Comparison of ENCODE assay signal across 9 cellular contexts in the genomic region with DNA sequence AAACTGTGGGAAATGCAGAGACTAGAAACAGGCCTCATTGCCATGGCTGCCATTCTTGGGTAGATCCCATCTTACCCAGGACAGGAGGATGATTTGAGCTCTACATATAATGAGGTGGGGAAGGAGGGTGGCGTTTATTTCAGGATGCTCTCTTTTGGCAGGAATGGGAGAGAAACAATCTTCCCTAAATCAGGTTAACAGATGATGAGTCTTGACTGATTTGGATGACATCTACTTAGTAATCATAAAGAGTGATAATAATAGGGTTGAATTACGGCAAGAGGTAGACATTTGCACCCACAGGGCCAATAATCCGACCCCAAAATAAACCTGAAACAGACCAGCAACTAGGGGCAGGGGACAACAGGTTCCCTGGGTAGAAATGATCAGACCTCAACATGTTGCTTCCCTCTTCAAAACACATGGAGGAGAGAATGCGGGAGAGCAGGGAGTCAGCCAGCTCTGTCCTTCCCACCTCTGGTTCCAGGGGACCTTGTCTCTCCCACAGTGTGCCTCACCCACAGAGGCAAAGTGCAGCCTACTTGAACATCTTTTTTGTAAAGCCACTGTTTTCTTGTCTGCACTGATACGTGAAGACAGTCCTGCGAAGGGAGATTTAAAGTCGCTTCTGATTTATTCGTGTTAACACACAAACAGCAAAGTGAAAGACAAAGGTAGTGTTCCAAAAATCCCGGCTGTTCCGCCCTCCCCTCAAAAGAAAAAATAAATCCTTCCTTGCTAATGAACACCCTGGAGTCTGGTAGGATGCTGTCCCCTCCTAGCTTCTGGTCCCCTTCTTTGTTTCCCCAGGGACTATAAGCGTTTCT. TPM values are rescaled to one million over a fixed set of nuclear protein-coding genes. Genes with fewer than 3 reads are reported as not detected.
DNase-seq lines count a peak whose midpoint lies in the region; ATAC-seq, FAIRE-seq and TF ChIP-seq lines count a peak whose summit lies in the region.
"Had no signal": no experiment of that assay in that cellular context is flagged by ENCODE, and none has a peak within 500 bp of the region (broad histone marks: within the 10 kb centered on the region; RNA-seq: fewer than 3 reads in every experiment).

No MANE protein-coding gene starts in this region.

- no peaks in the 10 kb centered on the region for H4K20me1 ChIP-seq in H9 (ENCODE audit: control insufficient read depth, insufficient read depth, insufficient read length)
- no peaks in the 10 kb centered on the region for H4K20me1 ChIP-seq in keratinocyte (ENCODE audit: control insufficient read depth, extremely low read depth, insufficient read depth, low read length)

- TF ChIP-seq CTCF in H9 (conservative IDR thresholded peaks at IDR 0.05) (no peak), keratinocyte (optimal IDR thresholded peaks at IDR 0.05 in 1 of 3, IDR thresholded peaks at IDR 0.05 in 1 of 3, conservative IDR thresholded peaks at IDR 0.05 in 1 of 3; ENCODE audit: extremely low read depth in 1 of 3, insufficient read depth in 2 of 3, low read length in 3 of 3) (no peak)

- no peak overlapping the region for H3K56ac ChIP-seq in H9 (ENCODE audit: insufficient read length, low read depth, low read length)

- H2AFZ ChIP-seq in H9 (ENCODE audit: low read length) (no peak overlapping the region), keratinocyte (ENCODE audit: control insufficient read depth, low read length) (peak overlapping the region; percentile 53)

- H3K4me3 ChIP-seq in keratinocyte (ENCODE audit: control insufficient read depth in 2 of 3, extremely low read depth in 1 of 3, insufficient read depth in 2 of 3, low read depth in 1 of 3, low read length in 3 of 3), result peak overlapping the region in 2 of 3 experiments; percentile 41 to 71
- H3K4me3 ChIP-seq: SJCRH30 had no signal

- H3K4ac ChIP-seq in H9 (ENCODE audit: low read depth, low read length), result no peak overlapping the region

- peak overlapping the region; percentile 24 for H3K4me2 ChIP-seq in H9 (ENCODE audit: insufficient read depth, insufficient read length, low read length)
- H3K4me2 ChIP-seq in keratinocyte (ENCODE audit: control insufficient read depth, extremely low read depth, insufficient read depth, low read depth, low read length), result peak overlapping the region; percentile 96

- H3K4me1 ChIP-seq in H9 (ENCODE audit: insufficient read depth, low read length) (no peaks in the 10 kb centered on the region), keratinocyte (ENCODE audit: control insufficient read depth, extremely low read depth, insufficient read depth, low read length) (peaks cover 21% of the 10 kb centered on the region)
- H3K4me1 ChIP-seq: SJCRH30 had no signal

- no peak overlapping the region for H3K14ac ChIP-seq in H9 (ENCODE audit: insufficient read depth, low read length)

- H2BK20ac ChIP-seq in H9 (ENCODE audit: low read depth, low read length, poor library complexity, severe bottlenecking), result no peak overlapping the region

- H2BK12ac ChIP-seq in H9 (ENCODE audit: insufficient read length, low read depth, low read length), result no peak overlapping the region

- peaks cover 0 to 4% (median 2%) of the 10 kb centered on the region in 3 experiments; a peak in 3 of 7 replicates for H3K36me3 Mint-ChIP-seq in H9 (ENCODE audit: insufficient read depth in 1 of 3, low read depth in 3 of 3)
- H3K36me3 Mint-ChIP-seq in activated naive CD8-positive, alpha-beta T cell treated with anti-CD3 and anti-CD28 coated beads, Interleukin-2, amount 10 ng/mL, durations not matched to agents 7 days and 5 days, result peaks cover 2% of the 10 kb centered on the region

- no peak overlapping the region for H4K5ac ChIP-seq in H9 (ENCODE audit: insufficient read length, low read depth, low read length)

- H4K91ac ChIP-seq in H9 (ENCODE audit: insufficient read length, low read depth, low read length), result no peak overlapping the region

- H3K27me3 ChIP-seq in H9 (ENCODE audit: insufficient read depth, low read length) (peaks cover 44% of the 10 kb centered on the region), keratinocyte (ENCODE audit: control insufficient read depth, extremely low read depth, insufficient read depth, low read length) (no peaks in the 10 kb centered on the region)
- H3K27me3 ChIP-seq: SJCRH30 had no signal

- H2BK120ac ChIP-seq in H9 (ENCODE audit: low read depth, low read length, poor library complexity, severe bottlenecking), result no peak overlapping the region

- no peak overlapping the region for H3K27ac Mint-ChIP-seq in H9
- H3K27ac Mint-ChIP-seq in activated naive CD8-positive, alpha-beta T cell treated with anti-CD3 and anti-CD28 coated beads, Interleukin-2, amount 10 ng/mL, durations not matched to agents 7 days and 5 days, result no peak overlapping the region
- H3K27ac Mint-ChIP-seq in stimulated activated naive CD8-positive, alpha-beta T cell treated with anti-CD3 and anti-CD28 coated beads, Interleukin-15, amount 100 ng/mL, for 72 hours, result peak overlapping the region in 1 of 2 donors; percentile 76
- H3K27ac Mint-ChIP-seq: activated naive CD4-positive, alpha-beta T cell treated with anti-CD3 and anti-CD28 coated beads, Interleukin-2, amount 50 U/mL, for 72 hours had no signal

- H3K4me1 Mint-ChIP-seq in H9, result peaks cover 18 to 20% of the 10 kb centered on the region in 2 experiments
- peaks cover 11% of the 10 kb centered on the region for H3K4me1 Mint-ChIP-seq in activated naive CD8-positive, alpha-beta T cell treated with anti-CD3 and anti-CD28 coated beads, Interleukin-2, amount 10 ng/mL, durations not matched to agents 7 days and 5 days
- peaks cover 35% of the 10 kb centered on the region for H3K4me1 Mint-ChIP-seq in stimulated activated naive CD8-positive, alpha-beta T cell treated with anti-CD3 and anti-CD28 coated beads, Interleukin-15, amount 100 ng/mL, for 72 hours

- peaks cover 9% of the 10 kb centered on the region for H3K23me2 ChIP-seq in H9 (ENCODE audit: insufficient read length, low read depth, low read length, poor library complexity, severe bottlenecking)

- H3K18ac ChIP-seq in H9 (ENCODE audit: insufficient read length, low read depth, low read length), result no peak overlapping the region

- ATAC-seq in activated naive CD8-positive, alpha-beta T cell treated with anti-CD3 and anti-CD28 coated beads, Interleukin-2, amount 10 ng/mL, durations not matched to agents 7 days and 5 days (ENCODE audit: low read depth), result no peak
- no peak for ATAC-seq in stimulated activated naive CD8-positive, alpha-beta T cell treated with anti-CD3 and anti-CD28 coated beads, Interleukin-15, amount 100 ng/mL, for 72 hours
- ATAC-seq in HG02840 (IDR thresholded peaks at IDR 0.05; ENCODE audit: low FRiP score, unreplicated experiment), result no peak
- no peak for ATAC-seq in activated CD4-positive, CD25-positive, alpha-beta regulatory T cell treated with anti-CD3 and anti-CD28 coated beads, Interleukin-2, amount 50 U/mL, for 24 hours

- no peak overlapping the region for H2AK5ac ChIP-seq in H9 (ENCODE audit: insufficient read length, low read length)

- no peaks in the 10 kb centered on the region for H3K9me1 ChIP-seq in keratinocyte (ENCODE audit: control insufficient read depth, extremely low read depth, insufficient read depth, low read length)

- no peaks in the 10 kb centered on the region for H3K9me3 ChIP-seq in H9 (ENCODE audit: control insufficient read depth, low read depth, low read length)
- H3K9me3 ChIP-seq in keratinocyte (ENCODE audit: control insufficient read depth, low read depth, low read length), result no peaks in the 10 kb centered on the region
- H3K9me3 ChIP-seq: SJCRH30 had no signal

- POLR2A ChIA-PET in activated naive CD8-positive, alpha-beta T cell treated with anti-CD3 and anti-CD28 coated beads, Interleukin-2, amount 10 ng/mL, durations not matched to agents 7 days and 5 days (lab: Charles Lee), result no interaction called here

- DNase-seq in H9 (no peak), keratinocyte (ENCODE audit: low read depth, low spot score) (no peak), NCI-H2081 (lab: John Stamatoyannopoulos, UW) (no peak)
- DNase-seq in activated naive CD8-positive, alpha-beta T cell treated with anti-CD3 and anti-CD28 coated beads, Interleukin-2, amount 10 ng/mL, durations not matched to agents 7 days and 5 days, result no peak
- DNase-seq in stimulated activated naive CD8-positive, alpha-beta T cell treated with anti-CD3 and anti-CD28 coated beads, Interleukin-15, amount 100 ng/mL, for 72 hours, result no peak

- no peak overlapping the region for H3K9ac ChIP-seq in H9 (ENCODE audit: extremely low read depth, insufficient read length, low read length)
- H3K9ac ChIP-seq in keratinocyte (ENCODE audit: control insufficient read depth, extremely low read depth, insufficient read depth, low read length), result peak overlapping the region; percentile 55

- FAIRE-seq in keratinocyte (lab: Jason Lieb, UNC), result peak; percentile 69

- no peak overlapping the region for H4K8ac ChIP-seq in H9 (replicated peaks; ENCODE audit: insufficient read length, low read depth, low read length)

- H3T11ph ChIP-seq in H9 (ENCODE audit: low read length), result no peak overlapping the region

- H3K9me3 Mint-ChIP-seq in H9, result peaks cover 8 to 9% of the 10 kb centered on the region in 2 experiments
- peaks cover 2% of the 10 kb centered on the region for H3K9me3 Mint-ChIP-seq in activated naive CD8-positive, alpha-beta T cell treated with anti-CD3 and anti-CD28 coated beads, Interleukin-2, amount 10 ng/mL, durations not matched to agents 7 days and 5 days
- H3K9me3 Mint-ChIP-seq in stimulated activated naive CD8-positive, alpha-beta T cell treated with anti-CD3 and anti-CD28 coated beads, Interleukin-15, amount 100 ng/mL, for 72 hours, result no peaks in the 10 kb centered on the region
- H3K9me3 Mint-ChIP-seq: activated naive CD4-positive, alpha-beta T cell treated with anti-CD3 and anti-CD28 coated beads, Interleukin-2, amount 50 U/mL, for 72 hours had no signal

- H3K79me1 ChIP-seq in H9 (ENCODE audit: insufficient read depth, low read depth, low read length, poor library complexity, severe bottlenecking), result no peaks in the 10 kb centered on the region

- H3K27me3 Mint-ChIP-seq in H9 (ENCODE audit: low read depth), result peaks cover 69% of the 10 kb centered on the region
- H3K27me3 Mint-ChIP-seq in activated naive CD8-positive, alpha-beta T cell treated with anti-CD3 and anti-CD28 coated beads, Interleukin-2, amount 10 ng/mL, durations not matched to agents 7 days and 5 days, result peaks cover 42% of the 10 kb centered on the region
- H3K27me3 Mint-ChIP-seq in stimulated activated naive CD8-positive, alpha-beta T cell treated with anti-CD3 and anti-CD28 coated beads, Interleukin-15, amount 100 ng/mL, for 72 hours, result peaks cover 64% of the 10 kb centered on the region

- no peak overlapping the region for H2BK5ac ChIP-seq in H9 (ENCODE audit: insufficient read length, low read length)

- H2BK15ac ChIP-seq in H9 (ENCODE audit: low read depth, low read length), result no peak overlapping the region

- dilution Hi-C loops in keratinocyte (cut with MboI; ENCODE audit: extremely low pct_ligation_motif_present, low sequenced_read_pairs), result no loop called here

- no peaks in the 10 kb centered on the region for H3K79me2 ChIP-seq in H9 (ENCODE audit: insufficient read depth, low read length)
- H3K79me2 ChIP-seq in keratinocyte (ENCODE audit: control insufficient read depth, insufficient read depth, low read length), result peaks cover 5% of the 10 kb centered on the region

- H3K4me3 Mint-ChIP-seq in H9, result peak overlapping the region in 1 of 2 experiments; percentile 69; a peak in 3 of 5 replicates
- H3K4me3 Mint-ChIP-seq in activated naive CD8-positive, alpha-beta T cell treated with anti-CD3 and anti-CD28 coated beads, Interleukin-2, amount 10 ng/mL, durations not matched to agents 7 days and 5 days, result peak overlapping the region; percentile 56
- peak overlapping the region; percentile 31 to 47 for H3K4me3 Mint-ChIP-seq in stimulated activated naive CD8-positive, alpha-beta T cell treated with anti-CD3 and anti-CD28 coated beads, Interleukin-15, amount 100 ng/mL, for 72 hours

- no CpG with 5 or more reads among the region's 11 CpGs for WGBS in H9 (ENCODE audit: extremely low coverage, insufficient read length, low lambda C conversion rate)

- H3K36me3 ChIP-seq in keratinocyte (ENCODE audit: control insufficient read depth in 2 of 2, extremely low read depth in 1 of 2, insufficient read depth in 2 of 2, low read length in 2 of 2), result no peaks in the 10 kb centered on the region
- H3K36me3 ChIP-seq: SJCRH30 had no signal

- no peak overlapping the region for H3K23ac ChIP-seq in H9 (ENCODE audit: insufficient read length, low read depth, low read length)

- H3K27ac ChIP-seq in H9 (ENCODE audit: insufficient read length, low read depth, low read length), result no peak overlapping the region
- peak overlapping the region; percentile 19 for H3K27ac ChIP-seq in keratinocyte (ENCODE audit: control insufficient read depth, insufficient read depth, low read length)
- H3K27ac ChIP-seq: SJCRH30 had no signal

RNA-seq across cellular contexts. Expression of a gene that starts 3.9 kb away (rescaled TPM):
- total RNA-seq in H9 (2021), result 0.15 TPM in 1 of 2 replicates, not detected in the other
- not detected for total RNA-seq in activated naive CD8-positive, alpha-beta T cell treated with anti-CD3 and anti-CD28 coated beads, Interleukin-2, amount 10 ng/mL, durations not matched to agents 7 days and 5 days
- polyA plus RNA-seq in keratinocyte, result 2.3 to 5.4 TPM (median 4.2 TPM) in 3 replicates
- polyA plus RNA-seq in keratinocyte (2011; ENCODE audit: low read depth), result 2.7 TPM
- polyA plus RNA-seq in keratinocyte (2011; cell fraction: cytosol; rRNA removed), result 3.5 and 5.1 TPM in 2 replicates
- 6.3 TPM in 2 replicates for polyA plus RNA-seq in keratinocyte (2011; cell fraction: nucleus; rRNA removed)
- 5.9 and 14.4 TPM in 2 replicates for polyA plus RNA-seq in keratinocyte (2012; ENCODE audit: low replicate concordance)
- polyA minus RNA-seq in keratinocyte, result 1.6 to 3.9 TPM (median 2.1 TPM) in 3 replicates
- polyA minus RNA-seq in keratinocyte (2011; cell fraction: cytosol; rRNA and poly(A)+ RNA removed), result 14.0 TPM
- 2.6 and 4.5 TPM in 2 replicates for polyA minus RNA-seq in keratinocyte (2011; cell fraction: nucleus; rRNA and poly(A)+ RNA removed)
- total RNA-seq: activated naive CD4-positive, alpha-beta T cell treated with anti-CD3 and anti-CD28 coated beads, Interleukin-2, amount 50 U/mL, for 72 hours; SJCRH30 had no signal
